Comparison of ENCODE assay signal across 15 cellular contexts in the genomic region with DNA sequence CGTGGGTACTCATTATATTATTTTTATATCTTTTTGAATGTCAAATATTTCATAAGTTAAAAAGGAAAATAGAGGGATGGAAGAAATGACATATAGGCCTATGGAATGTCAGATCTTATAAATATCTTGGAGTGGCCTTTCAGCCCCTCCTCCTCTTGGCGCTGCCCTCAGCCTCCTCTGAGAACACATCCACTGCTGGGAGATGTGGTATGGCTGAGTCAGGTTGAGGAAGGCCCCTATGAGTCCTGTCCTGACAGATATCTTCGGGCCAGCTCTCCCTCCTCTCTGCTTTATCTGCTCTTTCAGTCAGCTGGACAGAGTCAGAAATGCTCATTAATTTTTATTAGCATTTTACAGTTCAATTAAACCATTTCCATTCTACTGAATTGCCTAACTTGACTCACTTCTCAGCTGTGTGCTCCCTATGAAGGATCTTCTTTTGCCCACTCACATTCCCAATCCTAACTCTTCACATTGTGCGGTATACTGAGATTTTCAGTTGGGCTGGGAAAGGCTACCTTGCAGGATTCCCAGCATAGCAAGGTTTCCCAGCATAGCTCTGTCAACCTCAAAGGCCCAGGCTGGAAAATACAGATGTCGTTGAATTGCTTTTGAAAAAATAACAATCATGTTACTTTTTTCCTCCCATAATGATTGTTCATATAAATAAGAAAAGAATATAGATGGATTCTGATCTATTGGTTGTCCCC.
DNase-seq lines count a peak whose midpoint lies in the region; ATAC-seq and TF ChIP-seq lines count a peak whose summit lies in the region.
"Had no signal": no experiment of that assay in that cellular context is flagged by ENCODE, and none has a peak within 500 bp of the region (broad histone marks: within the 10 kb centered on the region; RNA-seq: fewer than 3 reads in every experiment).

No MANE protein-coding gene starts in this region.

- no peak for TF ChIP-seq POLR2A in heart left ventricle (IDR thresholded peaks at IDR 0.05)

- H3K27ac ChIP-seq in heart left ventricle = peak overlapping the region in 9 of 12 donors; percentile 4 to 81 (median 62)
- H3K27ac ChIP-seq in naive thymus-derived CD4-positive, alpha-beta T cell (ENCODE audit: low read depth, low read length) = no peak overlapping the region
- H3K27ac ChIP-seq: colonic mucosa, transverse colon had no signal

- peaks cover 0 to 20% (median 0%) of the 10 kb centered on the region in 9 donors for H3K36me3 ChIP-seq in heart left ventricle
- H3K36me3 ChIP-seq in naive thymus-derived CD4-positive, alpha-beta T cell (ENCODE audit: control insufficient read depth in 2 of 3, insufficient read depth in 3 of 3, low read length in 3 of 3) = no peaks in the 10 kb centered on the region
- H3K36me3 ChIP-seq: colonic mucosa, transverse colon had no signal

- H3K27me3 Mint-ChIP-seq in naive thymus-derived CD4-positive, alpha-beta T cell = no peaks in the 10 kb centered on the region

- H3K4me3 Mint-ChIP-seq in naive thymus-derived CD4-positive, alpha-beta T cell = no peak overlapping the region

- ATAC-seq in heart left ventricle = peak; percentile 40 to 68 (median 43)
- ATAC-seq in Right ventricle myocardium inferior = no peak
- no peak for ATAC-seq in naive thymus-derived CD4-positive, alpha-beta T cell
- ATAC-seq: gastroesophageal sphincter, Panc1 had no signal

- TF ChIP-seq CTCF in heart left ventricle (IDR thresholded peaks at IDR 0.05) (no peak), astrocyte of the spinal cord (IDR thresholded peaks at IDR 0.05; ENCODE audit: low read depth, low read length) (no peak)

- H3K36me3 Mint-ChIP-seq in naive thymus-derived CD4-positive, alpha-beta T cell = peaks cover 21 to 66% (median 30%) of the 10 kb centered on the region in 5 donors

- peak in 2 of 5 donors; percentile 16 to 27 for DNase-seq in heart left ventricle
- no peak for DNase-seq in Right ventricle myocardium inferior (ENCODE audit: missing footprints)
- DNase-seq in astrocyte of the spinal cord (ENCODE audit: low read depth, low spot score) = peak; percentile 60
- peak; percentile 17 for DNase-seq in hepatic stellate cell (ENCODE audit: low spot score)
- DNase-seq in stimulated activated CD4-positive, alpha-beta T cell treated with anti-CD3 and anti-CD28 coated beads, Interleukin-4, amount 100 ng/mL, for 24 hours = no peak
- no peak for DNase-seq in NCI-H526 (lab: John Stamatoyannopoulos, UW)
- no peak for DNase-seq in GM19238 (ENCODE audit: insufficient read length, low spot score)
- no peak for DNase-seq in naive thymus-derived CD4-positive, alpha-beta T cell
- DNase-seq: activated naive CD4-positive, alpha-beta T cell treated with Interleukin-2 at 50 U/mL for 16 hours; colonic mucosa; NCI-H1105; NCI-H2227 treated with DMSO at 0.1 percent for 48 hours; transverse colon had no signal

- in situ Hi-C loops in astrocyte of the spinal cord (cut with HindIII; ENCODE audit: low sequenced_read_pairs) = no loop called here

- no peaks in the 10 kb centered on the region for H3K9me3 Mint-ChIP-seq in naive thymus-derived CD4-positive, alpha-beta T cell

- CTCF ChIA-PET in naive thymus-derived CD4-positive, alpha-beta T cell (lab: Charles Lee) = no interaction called here

- peaks cover 0 to 8% (median 0%) of the 10 kb centered on the region in 9 donors for H3K27me3 ChIP-seq in heart left ventricle
- no peaks in the 10 kb centered on the region for H3K27me3 ChIP-seq in naive thymus-derived CD4-positive, alpha-beta T cell (ENCODE audit: control insufficient read depth in 2 of 2, insufficient read depth in 2 of 2, low read length in 2 of 2)
- H3K27me3 ChIP-seq: colonic mucosa, gastroesophageal sphincter, transverse colon had no signal

- no peaks in the 10 kb centered on the region for H3K9me3 ChIP-seq in heart left ventricle
- H3K9me3 ChIP-seq in naive thymus-derived CD4-positive, alpha-beta T cell (ENCODE audit: control insufficient read depth in 2 of 3, low read length in 3 of 3) = no peaks in the 10 kb centered on the region
- H3K9me3 ChIP-seq: colonic mucosa, gastroesophageal sphincter, transverse colon had no signal

- peak overlapping the region in 1 of 9 donors; percentile 38 for H3K27ac Mint-ChIP-seq in naive thymus-derived CD4-positive, alpha-beta T cell

- POLR2A ChIA-PET in naive thymus-derived CD4-positive, alpha-beta T cell (lab: Charles Lee) = no interaction called here

- H3K4me3 ChIP-seq in heart left ventricle (no peak overlapping the region), astrocyte of the spinal cord (ENCODE audit: low read depth, low read length) (no peak overlapping the region)
- no peak overlapping the region for H3K4me3 ChIP-seq in naive thymus-derived CD4-positive, alpha-beta T cell (ENCODE audit: low read length)
- H3K4me3 ChIP-seq: colonic mucosa, gastroesophageal sphincter, transverse colon had no signal

- H3K4me1 Mint-ChIP-seq in naive thymus-derived CD4-positive, alpha-beta T cell = no peaks in the 10 kb centered on the region

- peaks cover 0 to 20% (median 6%) of the 10 kb centered on the region in 12 donors for H3K4me1 ChIP-seq in heart left ventricle
- no peaks in the 10 kb centered on the region for H3K4me1 ChIP-seq in naive thymus-derived CD4-positive, alpha-beta T cell (ENCODE audit: control insufficient read depth in 2 of 2, insufficient read depth in 2 of 2, low read length in 2 of 2)
- H3K4me1 ChIP-seq: colonic mucosa, transverse colon had no signal

- intact Hi-C loops in heart left ventricle (cut with DNase I) = loop anchor here in 1 of 10 donors (5.0 to 10.0 kb wide), 2 partner anchors 92 to 190 kb away; no protein-coding TSS in a partner anchor
- intact Hi-C loops in Right ventricle myocardium inferior (cut with DNase I) = loop anchor here (10.0 kb wide), 1 partner anchor 98 kb away; a partner anchor contains a TSS
- intact Hi-C loops in naive thymus-derived CD4-positive, alpha-beta T cell (cut with micrococcal nuclease) = no loop called here

- 47 to 59% (median 56%) methylated on average over 5 of the region's 5 CpGs for WGBS in heart left ventricle, 4 donors

Comparison
In these comparisons a context has a peak if more than half of its experiments do, and no peak if none do; other contexts are left out.
1. ATAC-seq: peak in heart left ventricle (4 of 4); none in Right ventricle myocardium inferior (single experiment) and naive thymus-derived CD4-positive, alpha-beta T cell (single experiment).
2. DNase-seq: peak in astrocyte of the spinal cord (single experiment) and hepatic stellate cell (single experiment); none in Right ventricle myocardium inferior (single experiment), stimulated activated CD4-positive, alpha-beta T cell treated with anti-CD3 and anti-CD28 coated beads, Interleukin-4, amount 100 ng/mL, for 24 hours (single experiment), NCI-H526 (0 of 2), GM19238 (single experiment) and naive thymus-derived CD4-positive, alpha-beta T cell (0 of 9).